1 cellular context compared by ENCODE assay signal in genomic region chr11:60788401-60789110, GRCh38.
A peak's percentile ranks its signal among the peaks of the same experiment; 100 is the strongest.
TF ChIP-seq lines count a peak whose summit lies in the region.

No MANE protein-coding gene starts in this region.

TF ChIP-seq in endothelial cell of umbilical vein, 7 proteins besides CTCF, POLR2A, EP300 and RAD21:
- TF ChIP-seq EZH2 (IDR thresholded peaks at IDR 0.05; ENCODE audit: borderline replicate concordance, low read depth, low read length, severe bottlenecking) (no peak), POLR2AphosphoS5 (IDR thresholded peaks at IDR 0.05; ENCODE audit: insufficient read depth, low read depth, low read length) (peak; percentile 63)
